9 cellular contexts compared by ENCODE assay signal in genomic region chr2:96859338-96859649, GRCh38. TPM values are rescaled to one million over a fixed set of nuclear protein-coding genes. Genes with fewer than 3 reads are reported as not detected.
DNase-seq lines count a peak whose midpoint lies in the region; ATAC-seq and TF ChIP-seq lines count a peak whose summit lies in the region.
"Had no signal": no experiment of that assay in that cellular context is flagged by ENCODE, and none has a peak within 500 bp of the region (broad histone marks: within the 10 kb centered on the region; RNA-seq: fewer than 3 reads in every experiment).

No MANE protein-coding gene starts in this region.

- DNase-seq in IMR-90 (no peak), dorsolateral prefrontal cortex (peak in 1 of 10 donors; percentile 26), nephron progenitor cell (no peak), NCI-H748 treated with DMSO at 0.1 percent for 48 hours (lab: John Stamatoyannopoulos, UW) (no peak), testis (no peak), foreskin keratinocyte (no peak)
- no peak for DNase-seq in stimulated activated naive CD4-positive, alpha-beta T cell (lab: John Stamatoyannopoulos, UW)
- DNase-seq: central memory CD4-positive, alpha-beta T cell had no signal

- TF ChIP-seq POLR2A in IMR-90 (IDR thresholded peaks at IDR 0.05; ENCODE audit: low read depth, low read length), result no peak
- TF ChIP-seq POLR2A in testis (IDR thresholded peaks at IDR 0.05), result no peak

- H3K27me3 ChIP-seq in IMR-90 (ENCODE audit: control insufficient read depth, insufficient read depth, low read length), result no peaks in the 10 kb centered on the region
- H3K27me3 ChIP-seq in dorsolateral prefrontal cortex, result no peaks in the 10 kb centered on the region
- H3K27me3 ChIP-seq in testis, result no peaks in the 10 kb centered on the region
- no peaks in the 10 kb centered on the region for H3K27me3 ChIP-seq in foreskin keratinocyte

- peak overlapping the region; percentile 61 for H2AFZ ChIP-seq in IMR-90 (replicated peaks; ENCODE audit: low read length, poor library complexity)

- peak overlapping the region; percentile 71 for H3K27ac Mint-ChIP-seq in nephron progenitor cell

- H3K4me1 Mint-ChIP-seq in nephron progenitor cell, result peaks cover 47% of the 10 kb centered on the region

- H2BK20ac ChIP-seq in IMR-90 (ENCODE audit: low read depth, low read length), result no peak overlapping the region

- peaks cover 30% of the 10 kb centered on the region for H3K36me3 Mint-ChIP-seq in nephron progenitor cell (ENCODE audit: low read depth)

- no peak overlapping the region for H3K4me2 ChIP-seq in IMR-90 (ENCODE audit: low read depth, low read length)

- CTCF ChIA-PET in IMR-90 (lab: Yijun Ruan, JAX), result interaction anchor here (2.0 kb wide), 1 partner anchor 8 kb away, joined by 20 read pairs; no protein-coding TSS in a partner anchor

- peaks cover 11 to 37% of the 10 kb centered on the region in 2 experiments for H3K79me1 ChIP-seq in IMR-90 (ENCODE audit: low read depth in 1 of 2, low read length in 2 of 2)

- TF ChIP-seq RAD21 in IMR-90 (IDR thresholded peaks at IDR 0.05; ENCODE audit: low read length), result no peak

- TF ChIP-seq CTCF in 22Rv1 (IDR thresholded peaks at IDR 0.05) (no peak), IMR-90 (conservative IDR thresholded peaks at IDR 0.05; ENCODE audit: low read depth, low read length) (no peak), dorsolateral prefrontal cortex (IDR thresholded peaks at IDR 0.05 in 54 of 56, conservative IDR thresholded peaks at IDR 0.05 in 2 of 56; ENCODE audit: low read depth in 1 of 56, partially characterized antibody in 56 of 56) (no peak), nephron progenitor cell (IDR thresholded peaks at IDR 0.05) (no peak), testis (IDR thresholded peaks at IDR 0.05) (no peak), foreskin keratinocyte (conservative IDR thresholded peaks at IDR 0.05) (no peak)

- H3K36me3 ChIP-seq in IMR-90 (ENCODE audit: control insufficient read depth, insufficient read depth, low read length) (peaks cover 37% of the 10 kb centered on the region), testis (ENCODE audit: low read depth, missing control alignments) (no peaks in the 10 kb centered on the region)

- H2AK9ac ChIP-seq in IMR-90 (replicated peaks; ENCODE audit: low read depth, low read length, poor library complexity), result peak overlapping the region; percentile 1

- H3K9me3 ChIP-seq in IMR-90 (ENCODE audit: control insufficient read depth, insufficient read depth, low read length) (no peaks in the 10 kb centered on the region), testis (no peaks in the 10 kb centered on the region)

- in situ Hi-C loops in IMR-90 (cut with MboI; ENCODE audit: low sequenced_read_pairs), result loop anchor here (5.0 to 25.0 kb wide), 2 partner anchors 98 to 253 kb away; partner anchors contain the start of gene ANKRD36

- ATAC-seq in IMR-90 (ENCODE audit: low read depth) (no peak), foreskin keratinocyte (no peak)

- no peak overlapping the region for H4K5ac ChIP-seq in IMR-90 (ENCODE audit: low read depth, low read length)

- H3K23ac ChIP-seq in IMR-90 (ENCODE audit: low read depth, low read length), result peak overlapping the region; percentile 63; the same call in 1 of the 2 replicates

- H3K4me1 ChIP-seq in IMR-90 (ENCODE audit: control insufficient read depth, insufficient read depth, low read length), result peaks cover 12% of the 10 kb centered on the region
- H3K4me1 ChIP-seq in testis, result peaks cover 15% of the 10 kb centered on the region
- H3K4me1 ChIP-seq in foreskin keratinocyte, result peaks cover 7% of the 10 kb centered on the region

- no peak overlapping the region for H3K9ac ChIP-seq in IMR-90 (ENCODE audit: low read depth, low read length)

- no peak overlapping the region for H4K91ac ChIP-seq in IMR-90 (ENCODE audit: insufficient read depth, low read depth, low read length)

- H3K4me3 Mint-ChIP-seq in nephron progenitor cell, result peak overlapping the region; percentile 79

- peaks cover 2% of the 10 kb centered on the region for H3K27me3 Mint-ChIP-seq in nephron progenitor cell (ENCODE audit: low read depth, poor library complexity)

- no TSS peak for BruUV-seq in IMR-90 (replicated peaks; lab: Mats Ljungman, UMichigan)

- H2BK5ac ChIP-seq in IMR-90 (ENCODE audit: low read depth, low read length, poor library complexity, severe bottlenecking), result no peak overlapping the region

- H3K4ac ChIP-seq in IMR-90 (ENCODE audit: low read depth, low read length), result peak overlapping the region; percentile 7; the same call in 1 of the 2 replicates

- H3K9me3 Mint-ChIP-seq in nephron progenitor cell, result no peaks in the 10 kb centered on the region

- no peak overlapping the region for H3K4me3 ChIP-seq in IMR-90 (ENCODE audit: insufficient read depth, low read depth, low read length)
- peak overlapping the region in 12 of 59 donors; percentile 2 to 96 (median 85) for H3K4me3 ChIP-seq in dorsolateral prefrontal cortex
- H3K4me3 ChIP-seq in testis, result no peak overlapping the region

- intact Hi-C loops in IMR-90 (cut with micrococcal nuclease) (no loop called here), dorsolateral prefrontal cortex (cut with DNase I) (loop anchor here (1.0 to 5.0 kb wide), 6 partner anchors 9 to 253 kb away; partner anchors contain the start of genes CNNM3 (in 2 of the 2), ANKRD36 (in 1 of the 2) and CNNM4 (in 1 of the 2)), testis (cut with DNase I; ENCODE audit: low total_unique reads) (no loop called here)

- POLR2A ChIA-PET in IMR-90 (lab: Charles Lee; ENCODE audit: unreplicated experiment), result no interaction called here

- H3K56ac ChIP-seq in IMR-90 (ENCODE audit: extremely low read depth, insufficient read depth, low read length), result no peak overlapping the region

- peak overlapping the region in 1 of 2 experiments; percentile 74; a peak in 1 of 4 replicates for H4K8ac ChIP-seq in IMR-90 (ENCODE audit: low read depth in 2 of 2, low read length in 2 of 2)

- no CpG with 5 or more reads among the region's 4 CpGs for WGBS in IMR-90 (ENCODE audit: extremely low coverage in 2 of 2, insufficient read length in 1 of 2), 2 experiments
- 30 to 39% methylated on average over 4 of the region's 4 CpGs for WGBS in testis, 2 donors

- H2BK120ac ChIP-seq in IMR-90 (ENCODE audit: low read depth, low read length), result no peak overlapping the region

- H2AK5ac ChIP-seq in IMR-90 (ENCODE audit: low read depth, low read length), result peak overlapping the region; percentile 5; the same call in 1 of the 2 replicates

- H3K18ac ChIP-seq in IMR-90 (ENCODE audit: low read depth, low read length), result no peak overlapping the region

- no peak overlapping the region for H2BK15ac ChIP-seq in IMR-90 (ENCODE audit: low read depth, low read length)

- 0 out of 2 replicates have a peak overlapping the region, but pooled peaks have one; percentile 58 for H3K14ac ChIP-seq in IMR-90 (replicated peaks; ENCODE audit: low read depth, low read length)

- peak overlapping the region; percentile 82 for H3K27ac ChIP-seq in 22Rv1
- no peak overlapping the region for H3K27ac ChIP-seq in IMR-90 (ENCODE audit: insufficient read depth, low read length)
- peak overlapping the region; percentile 49 to 95 (median 90) for H3K27ac ChIP-seq in dorsolateral prefrontal cortex
- H3K27ac ChIP-seq in testis, result peak overlapping the region in 1 of 2 donors; percentile 76
- no peak overlapping the region for H3K27ac ChIP-seq in foreskin keratinocyte

- H3K9me1 ChIP-seq in IMR-90 (ENCODE audit: insufficient read depth, low read length), result peaks cover 3% of the 10 kb centered on the region; the same call in 1 of the 2 replicates

- dilution Hi-C loops in IMR-90 (cut with HindIII; ENCODE audit: low sequenced_read_pairs, unreplicated experiment), result no loop called here

- H4K20me1 ChIP-seq in IMR-90 (ENCODE audit: insufficient read depth, low read length), result peaks cover 3% of the 10 kb centered on the region; the same call in 1 of the 2 replicates

TF ChIP-seq in IMR-90, 13 proteins besides CTCF, POLR2A, EP300 and RAD21 (continues in another document):
- TF ChIP-seq MAZ (IDR thresholded peaks at IDR 0.05; ENCODE audit: borderline replicate concordance, low read depth, low read length) (no peak), CEBPB (IDR thresholded peaks at IDR 0.05; ENCODE audit: low read depth, low read length) (no peak)

RNA-seq across cellular contexts. Expression of gene ANKRD39, which starts 1.5 kb away (rescaled TPM):
- total RNA-seq in IMR-90 (2012; rRNA removed) (12.5 and 13.6 TPM in 2 replicates), dorsolateral prefrontal cortex (10 to 100 TPM; 19.4 to 36.6 (median 29.4) TPM), testis (10 to 100 TPM; 13.9 to 16.4 TPM), foreskin keratinocyte (10.5 and 10.6 TPM in 2 replicates)
- polyA plus RNA-seq in IMR-90 (2012; rRNA removed) (15.9 and 17.0 TPM in 2 replicates), testis (ENCODE audit: insufficient read depth, low read depth, low replicate concordance) (8.9 TPM), foreskin keratinocyte (19.0 and 19.2 TPM in 2 replicates)
- 13.1 and 24.9 TPM in 2 replicates for polyA plus RNA-seq in IMR-90 (2012; cell fraction: cytosol; rRNA removed)
- 13.0 and 25.7 TPM in 2 replicates for polyA plus RNA-seq in IMR-90 (2012; cell fraction: nucleus; rRNA removed; ENCODE audit: low replicate concordance)

RNA-seq across cellular contexts. Expression of gene SEMA4C, which starts 10.6 kb away (rescaled TPM):
- total RNA-seq in IMR-90 (2012; rRNA removed), result 13.3 and 15.8 TPM in 2 replicates
- 24.3 and 25.5 TPM in 2 replicates for polyA plus RNA-seq in IMR-90 (2012; rRNA removed)
- 15.1 and 22.2 TPM in 2 replicates for polyA plus RNA-seq in IMR-90 (2012; cell fraction: cytosol; rRNA removed)
- 38.1 and 86.4 TPM in 2 replicates for polyA plus RNA-seq in IMR-90 (2012; cell fraction: nucleus; rRNA removed; ENCODE audit: low replicate concordance)
- 100 to 1,000 TPM in 4 of 120 experiments, 10 to 100 TPM in 116; 38.3 to 139 (median 61.8) TPM for total RNA-seq in dorsolateral prefrontal cortex
- 10 to 100 TPM; 11.4 to 17.6 TPM for total RNA-seq in testis
- polyA plus RNA-seq in testis (ENCODE audit: insufficient read depth, low read depth, low replicate concordance), result 10.5 TPM
- total RNA-seq in foreskin keratinocyte, result 9.5 and 10.5 TPM in 2 replicates
- 6.2 and 6.6 TPM in 2 replicates for polyA plus RNA-seq in foreskin keratinocyte

RNA-seq across cellular contexts. Expression of gene ANKRD23, which starts 15.5 kb away (rescaled TPM):
- 0.54 and 0.83 TPM in 2 replicates for total RNA-seq in IMR-90 (2012; rRNA removed)
- 1.5 and 1.6 TPM in 2 replicates for polyA plus RNA-seq in IMR-90 (2012; rRNA removed)
- 0.19 and 0.77 TPM in 2 replicates for polyA plus RNA-seq in IMR-90 (2012; cell fraction: cytosol; rRNA removed)
- polyA plus RNA-seq in IMR-90 (2012; cell fraction: nucleus; rRNA removed; ENCODE audit: low replicate concordance), result 9.2 and 17.0 TPM in 2 replicates
- 10 to 100 TPM in 63 of 120 experiments, 1 to 10 TPM in 57; 3.5 to 20.1 (median 10.2) TPM for total RNA-seq in dorsolateral prefrontal cortex
- 1 to 10 TPM; 5.3 to 6.8 TPM for total RNA-seq in testis
- 7.5 TPM for polyA plus RNA-seq in testis (ENCODE audit: insufficient read depth, low read depth, low replicate concordance)
- 0.92 and 1.2 TPM in 2 replicates for total RNA-seq in foreskin keratinocyte
- polyA plus RNA-seq in foreskin keratinocyte, result 0.57 and 0.59 TPM in 2 replicates

RNA-seq across cellular contexts. Expression of gene CNNM3, which starts 43.2 kb away (rescaled TPM):
- 2.2 and 2.3 TPM in 2 replicates for total RNA-seq in IMR-90 (2012; rRNA removed)
- 6.1 and 6.3 TPM in 2 replicates for polyA plus RNA-seq in IMR-90 (2012; rRNA removed)
- 4.7 and 6.3 TPM in 2 replicates for polyA plus RNA-seq in IMR-90 (2012; cell fraction: cytosol; rRNA removed)
- 7.9 and 10.3 TPM in 2 replicates for polyA plus RNA-seq in IMR-90 (2012; cell fraction: nucleus; rRNA removed; ENCODE audit: low replicate concordance)
- total RNA-seq in dorsolateral prefrontal cortex, result 10 to 100 TPM; 15.1 to 52.1 (median 34.2) TPM
- 10 to 100 TPM; 32.2 to 33.6 TPM for total RNA-seq in testis
- polyA plus RNA-seq in testis (ENCODE audit: insufficient read depth, low read depth, low replicate concordance), result 33.5 TPM
- 3.8 and 4.7 TPM in 2 replicates for total RNA-seq in foreskin keratinocyte
- polyA plus RNA-seq in foreskin keratinocyte, result 2.6 and 2.7 TPM in 2 replicates

Comparison
In these comparisons a context has a peak if more than half of its experiments do, and no peak if none do; other contexts are left out.
1. H3K27ac ChIP-seq: peak in 22Rv1 (single experiment) and dorsolateral prefrontal cortex (59 of 59); none in IMR-90 (single experiment) and foreskin keratinocyte (single experiment).
2. intact Hi-C loops: an anchor here in dorsolateral prefrontal cortex (1.0 to 5.0 kb wide); none called in IMR-90 and testis.